1 cellular context compared by ENCODE assay signal in the genomic region with DNA sequence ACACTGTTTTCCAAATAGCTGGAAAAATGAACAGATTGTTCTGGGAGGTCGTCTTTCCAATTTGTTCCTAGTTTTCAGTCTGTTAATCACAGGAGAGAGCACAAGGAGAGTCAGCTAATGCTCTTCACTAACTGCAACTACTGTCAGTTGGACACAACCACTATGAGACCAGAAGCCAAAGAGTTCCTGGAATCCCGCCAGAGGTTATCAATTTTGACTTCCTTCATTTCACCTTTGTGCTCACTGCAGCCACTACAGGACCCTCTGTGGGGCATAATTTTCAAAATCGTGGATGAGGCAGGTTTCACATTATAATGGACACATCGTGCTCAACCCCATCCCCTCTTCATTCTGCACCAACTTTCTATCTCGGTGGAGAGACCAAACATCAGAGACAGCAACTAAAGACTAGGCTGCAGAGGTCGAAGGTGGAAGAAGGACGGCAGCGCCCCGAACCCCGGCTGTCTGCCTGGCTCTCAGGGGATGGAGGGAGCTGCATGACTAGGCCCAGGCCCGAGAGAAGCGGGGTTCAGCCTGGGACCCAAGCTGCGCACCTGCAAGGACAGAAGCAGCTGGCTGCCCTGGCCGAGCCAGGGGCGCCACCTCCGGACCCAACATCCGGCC.
TF ChIP-seq lines count a peak whose summit lies in the region.

No MANE protein-coding gene starts in this region.

TF ChIP-seq in GM23338, 12 proteins besides CTCF, POLR2A, EP300 and RAD21 (continued from another document):
- TF ChIP-seq, protein P1, sequence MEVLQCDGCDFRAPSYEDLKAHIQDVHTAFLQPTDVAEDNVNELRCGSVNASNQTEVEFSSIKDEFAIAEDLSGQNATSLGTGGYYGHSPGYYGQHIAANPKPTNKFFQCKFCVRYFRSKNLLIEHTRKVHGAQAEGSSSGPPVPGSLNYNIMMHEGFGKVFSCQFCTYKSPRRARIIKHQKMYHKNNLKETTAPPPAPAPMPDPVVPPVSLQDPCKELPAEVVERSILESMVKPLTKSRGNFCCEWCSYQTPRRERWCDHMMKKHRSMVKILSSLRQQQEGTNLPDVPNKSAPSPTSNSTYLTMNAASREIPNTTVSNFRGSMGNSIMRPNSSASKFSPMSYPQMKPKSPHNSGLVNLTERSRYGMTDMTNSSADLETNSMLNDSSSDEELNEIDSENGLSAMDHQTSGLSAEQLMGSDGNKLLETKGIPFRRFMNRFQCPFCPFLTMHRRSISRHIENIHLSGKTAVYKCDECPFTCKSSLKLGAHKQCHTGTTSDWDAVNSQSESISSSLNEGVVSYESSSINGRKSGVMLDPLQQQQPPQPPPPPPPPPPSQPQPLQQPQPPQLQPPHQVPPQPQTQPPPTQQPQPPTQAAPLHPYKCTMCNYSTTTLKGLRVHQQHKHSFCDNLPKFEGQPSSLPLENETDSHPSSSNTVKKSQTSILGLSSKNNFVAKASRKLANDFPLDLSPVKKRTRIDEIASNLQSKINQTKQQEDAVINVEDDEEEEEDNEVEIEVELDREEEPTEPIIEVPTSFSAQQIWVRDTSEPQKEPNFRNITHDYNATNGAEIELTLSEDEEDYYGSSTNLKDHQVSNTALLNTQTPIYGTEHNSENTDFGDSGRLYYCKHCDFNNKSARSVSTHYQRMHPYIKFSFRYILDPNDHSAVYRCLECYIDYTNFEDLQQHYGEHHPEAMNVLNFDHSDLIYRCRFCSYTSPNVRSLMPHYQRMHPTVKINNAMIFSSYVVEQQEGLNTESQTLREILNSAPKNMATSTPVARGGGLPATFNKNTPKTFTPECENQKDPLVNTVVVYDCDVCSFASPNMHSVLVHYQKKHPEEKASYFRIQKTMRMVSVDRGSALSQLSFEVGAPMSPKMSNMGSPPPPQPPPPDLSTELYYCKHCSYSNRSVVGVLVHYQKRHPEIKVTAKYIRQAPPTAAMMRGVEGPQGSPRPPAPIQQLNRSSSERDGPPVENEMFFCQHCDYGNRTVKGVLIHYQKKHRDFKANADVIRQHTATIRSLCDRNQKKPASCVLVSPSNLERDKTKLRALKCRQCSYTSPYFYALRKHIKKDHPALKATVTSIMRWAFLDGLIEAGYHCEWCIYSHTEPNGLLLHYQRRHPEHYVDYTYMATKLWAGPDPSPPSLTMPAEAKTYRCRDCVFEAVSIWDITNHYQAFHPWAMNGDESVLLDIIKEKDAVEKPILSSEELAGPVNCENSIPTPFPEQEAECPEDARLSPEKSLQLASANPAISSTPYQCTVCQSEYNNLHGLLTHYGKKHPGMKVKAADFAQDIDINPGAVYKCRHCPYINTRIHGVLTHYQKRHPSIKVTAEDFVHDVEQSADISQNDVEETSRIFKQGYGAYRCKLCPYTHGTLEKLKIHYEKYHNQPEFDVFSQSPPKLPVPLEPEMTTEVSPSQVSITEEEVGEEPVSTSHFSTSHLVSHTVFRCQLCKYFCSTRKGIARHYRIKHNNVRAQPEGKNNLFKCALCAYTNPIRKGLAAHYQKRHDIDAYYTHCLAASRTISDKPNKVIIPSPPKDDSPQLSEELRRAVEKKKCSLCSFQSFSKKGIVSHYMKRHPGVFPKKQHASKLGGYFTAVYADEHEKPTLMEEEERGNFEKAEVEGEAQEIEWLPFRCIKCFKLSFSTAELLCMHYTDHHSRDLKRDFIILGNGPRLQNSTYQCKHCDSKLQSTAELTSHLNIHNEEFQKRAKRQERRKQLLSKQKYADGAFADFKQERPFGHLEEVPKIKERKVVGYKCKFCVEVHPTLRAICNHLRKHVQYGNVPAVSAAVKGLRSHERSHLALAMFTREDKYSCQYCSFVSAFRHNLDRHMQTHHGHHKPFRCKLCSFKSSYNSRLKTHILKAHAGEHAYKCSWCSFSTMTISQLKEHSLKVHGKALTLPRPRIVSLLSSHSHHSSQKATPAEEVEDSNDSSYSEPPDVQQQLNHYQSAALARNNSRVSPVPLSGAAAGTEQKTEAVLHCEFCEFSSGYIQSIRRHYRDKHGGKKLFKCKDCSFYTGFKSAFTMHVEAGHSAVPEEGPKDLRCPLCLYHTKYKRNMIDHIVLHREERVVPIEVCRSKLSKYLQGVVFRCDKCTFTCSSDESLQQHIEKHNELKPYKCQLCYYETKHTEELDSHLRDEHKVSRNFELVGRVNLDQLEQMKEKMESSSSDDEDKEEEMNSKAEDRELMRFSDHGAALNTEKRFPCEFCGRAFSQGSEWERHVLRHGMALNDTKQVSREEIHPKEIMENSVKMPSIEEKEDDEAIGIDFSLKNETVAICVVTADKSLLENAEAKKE (CRISPR knock-in tag; IDR thresholded peaks at IDR 0.05), result no peak
- TF ChIP-seq, protein P2, sequence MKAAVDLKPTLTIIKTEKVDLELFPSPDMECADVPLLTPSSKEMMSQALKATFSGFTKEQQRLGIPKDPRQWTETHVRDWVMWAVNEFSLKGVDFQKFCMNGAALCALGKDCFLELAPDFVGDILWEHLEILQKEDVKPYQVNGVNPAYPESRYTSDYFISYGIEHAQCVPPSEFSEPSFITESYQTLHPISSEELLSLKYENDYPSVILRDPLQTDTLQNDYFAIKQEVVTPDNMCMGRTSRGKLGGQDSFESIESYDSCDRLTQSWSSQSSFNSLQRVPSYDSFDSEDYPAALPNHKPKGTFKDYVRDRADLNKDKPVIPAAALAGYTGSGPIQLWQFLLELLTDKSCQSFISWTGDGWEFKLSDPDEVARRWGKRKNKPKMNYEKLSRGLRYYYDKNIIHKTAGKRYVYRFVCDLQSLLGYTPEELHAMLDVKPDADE (IDR thresholded peaks at IDR 0.05), result no peak
- no peak for TF ChIP-seq EZH2phosphoT487 (IDR thresholded peaks at IDR 0.05; ENCODE audit: unreplicated experiment)
- no peak for TF ChIP-seq ZNF114 (CRISPR knock-in tag; IDR thresholded peaks at IDR 0.05)
- TF ChIP-seq EZH2 (IDR thresholded peaks at IDR 0.05; ENCODE audit: low read depth, unreplicated experiment), result no peak
- TF ChIP-seq NANOG (IDR thresholded peaks at IDR 0.05; ENCODE audit: borderline replicate concordance), result no peak
- TF ChIP-seq CREB1 (CRISPR knock-in tag; IDR thresholded peaks at IDR 0.05; ENCODE audit: low read depth), result no peak
